In genomic region chr16:31138621-31139578, GRCh38 we compare ENCODE assay signal across 10 cellular contexts. TPM values are rescaled to one million over a fixed set of nuclear protein-coding genes. Genes with fewer than 3 reads are reported as not detected.
A peak's percentile ranks its signal among the peaks of the same experiment; 100 is the strongest.
DNase-seq lines count a peak whose midpoint lies in the region; TF ChIP-seq lines count a peak whose summit lies in the region.
"Had no signal": no experiment of that assay in that cellular context is flagged by ENCODE, and none has a peak within 500 bp of the region (broad histone marks: within the 10 kb centered on the region; RNA-seq: fewer than 3 reads in every experiment).

No MANE protein-coding gene starts in this region.

- no peak overlapping the region for H3K4me3 ChIP-seq in SJSA1
- no peak overlapping the region for H3K4me3 ChIP-seq in prostate gland

- 0 out of 2 replicates have a peak, but pooled peaks cover 3% of the 10 kb centered on the region for H3K9me3 ChIP-seq in SJSA1 (replicated peaks)
- H3K9me3 ChIP-seq in prostate gland, result no peaks in the 10 kb centered on the region

- no peaks in the 10 kb centered on the region for H3K36me3 ChIP-seq in SJSA1
- H3K36me3 ChIP-seq in prostate gland, result no peaks in the 10 kb centered on the region

- H3K27ac ChIP-seq in SJSA1 (peak overlapping the region; percentile 33; the same call in 1 of the 2 replicates), prostate gland (peak overlapping the region; percentile 56 to 67)

- TF ChIP-seq CTCF in prostate gland (IDR thresholded peaks at IDR 0.05) (no peak), GM10266 (IDR thresholded peaks at IDR 0.05; ENCODE audit: control insufficient read depth, insufficient read depth, low read depth, missing control alignments) (no peak)

- H3K27me3 ChIP-seq in SJSA1 (replicated peaks), result no peaks in the 10 kb centered on the region
- H3K27me3 ChIP-seq in prostate gland (replicated peaks; ENCODE audit: insufficient read depth), result no peaks in the 10 kb centered on the region

- 46% methylated on average over 27 of the region's 27 CpGs for WGBS in prostate gland

- TF ChIP-seq POLR2A in prostate gland (IDR thresholded peaks at IDR 0.05), result no peak

- peaks cover 25% of the 10 kb centered on the region for H3K4me1 ChIP-seq in SJSA1 (replicated peaks)
- H3K4me1 ChIP-seq in prostate gland (replicated peaks), result peaks cover 13% of the 10 kb centered on the region

- intact Hi-C loops in prostate gland (cut with DNase I), result no loop called here

- peak; percentile 89 for DNase-seq in EL
- peak in 1 of 2 experiments; percentile 23 for DNase-seq in SJSA1 (ENCODE audit: low read depth in 1 of 2, low spot score in 2 of 2)
- DNase-seq in glomerular endothelial cell (ENCODE audit: extremely low read depth, low read depth, low spot score), result peak; percentile 12
- DNase-seq in prostate gland (ENCODE audit: low spot score), result peak; percentile 64
- no peak for DNase-seq in occipital lobe (lab: John Stamatoyannopoulos, UW)
- DNase-seq in NCI-H526 (lab: John Stamatoyannopoulos, UW), result no peak
- no peak for DNase-seq in superior temporal gyrus (ENCODE audit: extremely low spot score)
- DNase-seq in GM10266 (ENCODE audit: extremely low spot score), result no peak
- DNase-seq: DMS79 treated with DMSO at 0.1 percent for 48 hours had no signal

RNA-seq across cellular contexts. Expression of gene PRSS8, which starts 3.4 kb away (rescaled TPM):
- total RNA-seq in SJSA1 (2014; rRNA removed; shearing (Covaris generic)), result not detected in 2 replicates
- total RNA-seq in glomerular endothelial cell (0.12 and 1.5 TPM in 2 replicates), prostate gland (100 to 1,000 TPM in 1 of 2 donors, 10 to 100 TPM in 1; 29.9 to 118 TPM), occipital lobe (not detected)
- total RNA-seq: temporal lobe had no signal

RNA-seq across cellular contexts. Expression of gene PRSS36, which starts 11.0 kb away (rescaled TPM):
- 0.18 and 0.38 TPM in 2 replicates for total RNA-seq in SJSA1 (2014; rRNA removed; shearing (Covaris generic))
- total RNA-seq in glomerular endothelial cell (0.10 TPM in 1 of 2 replicates, not detected in the other), prostate gland (1 to 10 TPM; 4.3 to 4.7 TPM), occipital lobe (not detected)

RNA-seq across cellular contexts. Expression of gene KAT8, which starts 21.4 kb away (rescaled TPM):
- 32.3 and 45.2 TPM in 2 replicates for total RNA-seq in SJSA1 (2014; rRNA removed; shearing (Covaris generic))
- total RNA-seq in glomerular endothelial cell (29.1 and 32.6 TPM in 2 replicates), prostate gland (100 to 1,000 TPM in 1 of 2 donors, 10 to 100 TPM in 1; 92.6 to 115 TPM), occipital lobe (41.2 TPM)

RNA-seq across cellular contexts. Expression of gene BCKDK, which starts 30.7 kb away (rescaled TPM):
- total RNA-seq in SJSA1 (2014; rRNA removed; shearing (Covaris generic)), result 19.1 and 20.8 TPM in 2 replicates
- total RNA-seq in glomerular endothelial cell (67.5 and 73.5 TPM in 2 replicates), prostate gland (10 to 100 TPM; 78.5 to 80.6 TPM), occipital lobe (12.6 TPM)

RNA-seq across cellular contexts. Expression of gene FUS, which starts 41.0 kb away (rescaled TPM):
- 32.0 and 37.5 TPM in 2 replicates for total RNA-seq in SJSA1 (2014; rRNA removed; shearing (Covaris generic))
- total RNA-seq in glomerular endothelial cell (66.1 and 107 TPM in 2 replicates), prostate gland (10 to 100 TPM; 48.6 to 87.5 TPM), occipital lobe (50.4 TPM)

Comparison
In these comparisons a context has a peak if more than half of its experiments do, and no peak if none do; other contexts are left out.
1. DNase-seq: peak in EL (single experiment), glomerular endothelial cell (single experiment) and prostate gland (single experiment); none in occipital lobe (single experiment), NCI-H526 (0 of 2), superior temporal gyrus (single experiment) and GM10266 (single experiment).
2. RNA of gene PRSS8, which starts 3.4 kb away (total RNA-seq): 29.9 to 118 TPM in prostate gland; 0.12 to 1.5 TPM in glomerular endothelial cell, not detected in SJSA1 and not detected in occipital lobe (single experiment); every median in the first group is over 10 times any median in the second.